Comparison of ENCODE assay signal across 32 cellular contexts in genomic region chr16:16945207-16945606, GRCh38.
"Had no signal": no experiment of that assay in that cellular context is flagged by ENCODE, and none has a peak within 500 bp of the region (broad histone marks: within the 10 kb centered on the region; RNA-seq: fewer than 3 reads in every experiment).

No MANE protein-coding gene starts in this region.

- H2AFZ ChIP-seq: PC-9 had no signal

- H3K4me2 ChIP-seq: PC-9 had no signal

- H3K27me3 ChIP-seq: ascending aorta, cardiac muscle cell had no signal

- H3K4me1 Mint-ChIP-seq: activated B cell treated with CpG ODN at 0.5 μM for 24 hours; central memory CD8-positive, alpha-beta T cell had no signal

- H3K27ac ChIP-seq: ascending aorta, cardiac muscle cell, PC-9, VCaP had no signal

- H3K4me3 Mint-ChIP-seq: activated B cell treated with CpG ODN at 0.5 μM for 24 hours; activated CD4-positive, alpha-beta memory T cell treated with anti-CD3 and anti-CD28 coated beads for 36 hours; activated naive CD8-positive, alpha-beta T cell treated with anti-CD3 and anti-CD28 coated beads for 36 hours; central memory CD8-positive, alpha-beta T cell had no signal

- DNase-seq: activated B cell treated with CpG ODN at 0.5 μM for 24 hours; activated CD4-positive, alpha-beta memory T cell treated with anti-CD3 and anti-CD28 coated beads for 36 hours; activated CD4-positive, alpha-beta T cell treated with anti-CD3 and anti-CD28 coated beads for 4 hours; activated CD4-positive, alpha-beta T cell treated with anti-CD3 and anti-CD28 coated beads, Interleukin-2, amount 50 U/mL, for 1 hour; activated CD4-positive, CD25-positive, alpha-beta regulatory T cell treated with anti-CD3 and anti-CD28 coated beads, Interleukin-2, amount 50 U/mL, for 72 hours; activated CD8-positive, alpha-beta memory T cell treated with anti-CD3 and anti-CD28 coated beads, Interleukin-2, amount 50 U/mL, for 48 hours; activated effector memory CD4-positive, alpha-beta T cell treated with Interleukin-2 at 50 U/mL for 16 hours; activated naive CD4-positive, alpha-beta T cell treated with anti-CD3 and anti-CD28 coated beads, Interleukin-2, amount 50 U/mL, for 16 hours; activated naive CD8-positive, alpha-beta T cell treated with anti-CD3 and anti-CD28 coated beads for 36 hours; activated T-cell treated with anti-CD3 and anti-CD28 coated beads, Interleukin-2, amount 50 U/mL, for 48 hours; amniotic stem cell; Kasumi-1; KG1; MG63; NCI-H1048; NCI-H1436 treated with DMSO at 0.1 percent for 48 hours; NCI-H1694 treated with DMSO at 0.1 percent for 48 hours; NCI-H2029; NCI-H510A; NCI-H526; NCI-H748 treated with DMSO at 0.1 percent for 48 hours; NK-92 treated with Interleukin-12 subunit alpha and Interleukin-12 subunit beta, amount 100 ng/mL, for 24 hours; PC-9; Right ventricle myocardium superior; SW 1271; T-helper 1 cell; T-helper 2 cell; T-helper 9 cell had no signal

- H3K27ac Mint-ChIP-seq: activated B cell treated with CpG ODN at 0.5 μM for 24 hours; activated CD4-positive, alpha-beta memory T cell treated with anti-CD3 and anti-CD28 coated beads for 36 hours; activated naive CD8-positive, alpha-beta T cell treated with anti-CD3 and anti-CD28 coated beads for 36 hours had no signal

- H3K4me1 ChIP-seq: ascending aorta had no signal

- H3K27me3 Mint-ChIP-seq: activated naive CD8-positive, alpha-beta T cell treated with anti-CD3 and anti-CD28 coated beads for 36 hours had no signal

- H3K36me3 ChIP-seq: ascending aorta, cardiac muscle cell, MG63 had no signal

- H3K4me3 ChIP-seq: ascending aorta, cardiac muscle cell, MG63, PC-9 had no signal

- H3K9me3 ChIP-seq: ascending aorta had no signal
